ENCODE assay signal across 25 cellular contexts in genomic region chr1:15029786-15030185, GRCh38.
"Had no signal": no experiment of that assay in that cellular context is flagged by ENCODE, and none has a peak within 500 bp of the region (broad histone marks: within the 10 kb centered on the region; RNA-seq: fewer than 3 reads in every experiment).

No MANE protein-coding gene starts in this region.

- H3K9me3 ChIP-seq: gastroesophageal sphincter, left lung, pancreas, psoas muscle, stomach, tibial artery had no signal

- H3K4me3 Mint-ChIP-seq: activated CD4-positive, alpha-beta memory T cell treated with anti-CD3 and anti-CD28 coated beads, Interleukin-2, amount 10 ng/mL, durations not matched to agents 7 days and 5 days; activated CD4-positive, alpha-beta T cell treated with anti-CD3 and anti-CD28 coated beads, Interleukin-2, amount 10 ng/mL, durations not matched to agents 7 days and 5 days; activated naive CD8-positive, alpha-beta T cell treated with anti-CD3 and anti-CD28 coated beads, Interleukin-2, amount 50 U/mL, for 24 hours; activated T-cell treated with anti-CD3 and anti-CD28 coated beads, Interleukin-2, amount 50 U/mL, for 4 hours; activated T-helper 17 cell treated with anti-CD3 and anti-CD28 coated beads, Interleukin-2, amount 50 U/mL, for 72 hours; immature natural killer cell; stimulated activated memory B cell treated with anti-CD40 and anti-IgM and Interleukin-4, amounts not matched to agents 10 μg/mL and 1 μg/mL and 100 μg/mL, for 72 hours had no signal

- H3K27ac Mint-ChIP-seq: activated CD4-positive, alpha-beta memory T cell treated with anti-CD3 and anti-CD28 coated beads, Interleukin-2, amount 10 ng/mL, durations not matched to agents 7 days and 5 days; activated CD4-positive, alpha-beta T cell treated with anti-CD3 and anti-CD28 coated beads, Interleukin-2, amount 10 ng/mL, durations not matched to agents 7 days and 5 days; activated naive CD8-positive, alpha-beta T cell treated with anti-CD3 and anti-CD28 coated beads, Interleukin-2, amount 50 U/mL, for 24 hours; activated T-helper 17 cell treated with anti-CD3 and anti-CD28 coated beads, Interleukin-2, amount 50 U/mL, for 72 hours; immature natural killer cell; naive B cell; stimulated activated memory B cell treated with anti-CD40 and anti-IgM and Interleukin-4, amounts not matched to agents 10 μg/mL and 1 μg/mL and 100 μg/mL, for 72 hours had no signal

- H3K4me1 ChIP-seq: left lung, pancreas, psoas muscle had no signal

- H3K36me3 Mint-ChIP-seq: immature natural killer cell; naive B cell; stimulated activated memory B cell treated with anti-CD40 and anti-IgM and Interleukin-4, amounts not matched to agents 10 μg/mL and 1 μg/mL and 100 μg/mL, for 72 hours had no signal

- H3K4me2 ChIP-seq: smooth muscle cell had no signal

- H3K27me3 Mint-ChIP-seq: activated CD4-positive, alpha-beta memory T cell treated with anti-CD3 and anti-CD28 coated beads, Interleukin-2, amount 10 ng/mL, durations not matched to agents 7 days and 5 days; activated CD4-positive, alpha-beta T cell treated with anti-CD3 and anti-CD28 coated beads, Interleukin-2, amount 10 ng/mL, durations not matched to agents 7 days and 5 days; activated naive CD8-positive, alpha-beta T cell treated with anti-CD3 and anti-CD28 coated beads, Interleukin-2, amount 50 U/mL, for 24 hours; stimulated activated memory B cell treated with anti-CD40 and anti-IgM and Interleukin-4, amounts not matched to agents 10 μg/mL and 1 μg/mL and 100 μg/mL, for 72 hours had no signal

- ATAC-seq: activated naive CD8-positive, alpha-beta T cell treated with anti-CD3 and anti-CD28 coated beads, Interleukin-2, amount 50 U/mL, for 24 hours; activated T-cell treated with anti-CD3 and anti-CD28 coated beads, Interleukin-2, amount 50 U/mL, for 4 hours; activated T-helper 17 cell treated with anti-CD3 and anti-CD28 coated beads, Interleukin-2, amount 50 U/mL, for 72 hours; gastroesophageal sphincter; left lung; pancreas; psoas muscle; stimulated activated memory B cell treated with anti-CD40 and anti-IgM and Interleukin-4, amounts not matched to agents 10 μg/mL and 1 μg/mL and 100 μg/mL, for 72 hours had no signal

- H3K4me3 ChIP-seq: gastroesophageal sphincter, left lung, lung, pancreas, psoas muscle, smooth muscle cell, stomach, tibial artery had no signal

- H3K9me3 Mint-ChIP-seq: activated CD4-positive, alpha-beta memory T cell treated with anti-CD3 and anti-CD28 coated beads, Interleukin-2, amount 10 ng/mL, durations not matched to agents 7 days and 5 days; activated CD4-positive, alpha-beta T cell treated with anti-CD3 and anti-CD28 coated beads, Interleukin-2, amount 10 ng/mL, durations not matched to agents 7 days and 5 days; activated naive CD8-positive, alpha-beta T cell treated with anti-CD3 and anti-CD28 coated beads, Interleukin-2, amount 50 U/mL, for 24 hours; activated T-cell treated with anti-CD3 and anti-CD28 coated beads, Interleukin-2, amount 50 U/mL, for 4 hours; activated T-helper 17 cell treated with anti-CD3 and anti-CD28 coated beads, Interleukin-2, amount 50 U/mL, for 72 hours; immature natural killer cell; naive B cell; stimulated activated memory B cell treated with anti-CD40 and anti-IgM and Interleukin-4, amounts not matched to agents 10 μg/mL and 1 μg/mL and 100 μg/mL, for 72 hours had no signal

- DNase-seq: activated CD4-positive, alpha-beta memory T cell treated with anti-CD3 and anti-CD28 coated beads, Interleukin-2, amount 10 ng/mL, durations not matched to agents 7 days and 5 days; activated CD4-positive, alpha-beta T cell treated with anti-CD3 and anti-CD28 coated beads for 1 hour; activated CD4-positive, alpha-beta T cell treated with anti-CD3 and anti-CD28 coated beads, Interleukin-2, amount 10 ng/mL, durations not matched to agents 7 days and 5 days; activated gamma-delta T cell treated with Interleukin-2 at 50 U/mL for 16 hours; activated naive CD4-positive, alpha-beta T cell treated with anti-CD3 and anti-CD28 coated beads, Interleukin-2, amount 50 U/mL, for 16 hours; activated naive CD8-positive, alpha-beta T cell treated with anti-CD3 and anti-CD28 coated beads, Interleukin-2, amount 50 U/mL, for 24 hours; activated T-cell treated with anti-CD3 and anti-CD28 coated beads, Interleukin-2, amount 50 U/mL, for 4 hours; head of caudate nucleus; hippocampal formation; immature natural killer cell; naive B cell; pancreas; psoas muscle; stimulated activated CD4-positive, alpha-beta T cell treated with anti-CD3 and anti-CD28 coated beads, Interleukin-1b, Interleukin-23, amount 100 ng/mL, for 48 hours; stimulated activated CD4-positive, alpha-beta T cell treated with anti-CD3 and anti-CD28 coated beads, Interleukin-4, amount 100 ng/mL, for 4 hours; stimulated activated CD8-positive, alpha-beta memory T cell treated with anti-CD3 and anti-CD28 coated beads, Interleukin-4, amount 100 ng/mL, for 48 hours; stomach; T-helper 9 cell; tibial artery had no signal

- H3K27me3 ChIP-seq: gastroesophageal sphincter, left lung, pancreas, stomach, tibial artery had no signal

- H3K27ac ChIP-seq: gastroesophageal sphincter, left lung, pancreas, psoas muscle, stomach, tibial artery had no signal

- H3K4me1 Mint-ChIP-seq: activated T-helper 17 cell treated with anti-CD3 and anti-CD28 coated beads, Interleukin-2, amount 50 U/mL, for 72 hours had no signal

- H3K36me3 ChIP-seq: left lung, pancreas had no signal
